In genomic region chr2:64204006-64204632, GRCh38 we compare ENCODE assay signal across 8 cellular contexts. TPM values are rescaled to one million over a fixed set of nuclear protein-coding genes. Genes with fewer than 3 reads are reported as not detected.
A peak's percentile ranks its signal among the peaks of the same experiment; 100 is the strongest.
DNase-seq lines count a peak whose midpoint lies in the region; ATAC-seq and TF ChIP-seq lines count a peak whose summit lies in the region.

No MANE protein-coding gene starts in this region.

- H3K36me3 Mint-ChIP-seq in activated T-helper 1 cell treated with anti-CD3 and anti-CD28 coated beads, Interleukin-12 subunit alpha, Interleukin-12 subunit beta, Interleukin-2, Interleukin-4 antibody, amounts not matched to agents 30 ng/mL and 10 ng/mL and 1 ng/mL, durations not matched to agents 14 hours and 24 hours and 36 hours (ENCODE audit: low read depth): peaks cover 9% of the 10 kb centered on the region

- no peak for TF ChIP-seq CTCF in GM06990 (IDR thresholded peaks at IDR 0.05; ENCODE audit: insufficient read depth, low read length, poor library complexity, severe bottlenecking)

- H3K27me3 ChIP-seq in GM06990 (replicated peaks; ENCODE audit: control insufficient read depth, insufficient read depth, low read length): no peaks in the 10 kb centered on the region

- intact Hi-C loops in activated T-helper 1 cell treated with anti-CD3 and anti-CD28 coated beads, Interleukin-12 subunit alpha, Interleukin-12 subunit beta, Interleukin-2, Interleukin-4 antibody, amounts not matched to agents 30 ng/mL and 10 ng/mL and 1 ng/mL, durations not matched to agents 14 hours and 24 hours and 36 hours (cut with micrococcal nuclease): loop anchor here (1.0 to 2.0 kb wide), 8 partner anchors 9 to 155 kb away; no protein-coding TSS in a partner anchor

- no peaks in the 10 kb centered on the region; the same call in 1 of the 2 replicates for H3K36me3 ChIP-seq in GM06990 (ENCODE audit: control insufficient read depth, insufficient read depth, low read length)

- peak overlapping the region; percentile 91 for H3K27ac Mint-ChIP-seq in activated T-helper 1 cell treated with anti-CD3 and anti-CD28 coated beads, Interleukin-12 subunit alpha, Interleukin-12 subunit beta, Interleukin-2, Interleukin-4 antibody, amounts not matched to agents 30 ng/mL and 10 ng/mL and 1 ng/mL, durations not matched to agents 14 hours and 24 hours and 36 hours

- H3K4me3 ChIP-seq in GM06990 (replicated peaks; ENCODE audit: low read depth, low read length): peak overlapping the region; percentile 42

- peaks cover 9% of the 10 kb centered on the region for H3K9me3 Mint-ChIP-seq in activated T-helper 1 cell treated with anti-CD3 and anti-CD28 coated beads, Interleukin-12 subunit alpha, Interleukin-12 subunit beta, Interleukin-2, Interleukin-4 antibody, amounts not matched to agents 30 ng/mL and 10 ng/mL and 1 ng/mL, durations not matched to agents 14 hours and 24 hours and 36 hours

- ATAC-seq in GM21619 (IDR thresholded peaks at IDR 0.05; ENCODE audit: unreplicated experiment): peak; percentile 64

- DNase-seq in GM06990 (ENCODE audit: extremely low read depth, insufficient read length) (peak; percentile 74), Kasumi-1 (lab: John Stamatoyannopoulos, UW) (peak; percentile 62 to 65), glomerular visceral epithelial cell (ENCODE audit: extremely low spot score) (peak; percentile 73), pons (ENCODE audit: low spot score) (peak; percentile 75), NCI-H446 (lab: John Stamatoyannopoulos, UW) (no peak), NCI-H1694 (lab: John Stamatoyannopoulos, UW) (no peak)
- DNase-seq in activated T-helper 1 cell treated with anti-CD3 and anti-CD28 coated beads, Interleukin-12 subunit alpha, Interleukin-12 subunit beta, Interleukin-2, Interleukin-4 antibody, amounts not matched to agents 30 ng/mL and 10 ng/mL and 1 ng/mL, durations not matched to agents 14 hours and 24 hours and 36 hours (ENCODE audit: low spot score): peak; percentile 49

- H3K4me3 Mint-ChIP-seq in activated T-helper 1 cell treated with anti-CD3 and anti-CD28 coated beads, Interleukin-12 subunit alpha, Interleukin-12 subunit beta, Interleukin-2, Interleukin-4 antibody, amounts not matched to agents 30 ng/mL and 10 ng/mL and 1 ng/mL, durations not matched to agents 14 hours and 24 hours and 36 hours: peak overlapping the region; percentile 76

- no peaks in the 10 kb centered on the region for H3K27me3 Mint-ChIP-seq in activated T-helper 1 cell treated with anti-CD3 and anti-CD28 coated beads, Interleukin-12 subunit alpha, Interleukin-12 subunit beta, Interleukin-2, Interleukin-4 antibody, amounts not matched to agents 30 ng/mL and 10 ng/mL and 1 ng/mL, durations not matched to agents 14 hours and 24 hours and 36 hours (ENCODE audit: insufficient read depth)

- peaks cover 84% of the 10 kb centered on the region for H3K4me1 Mint-ChIP-seq in activated T-helper 1 cell treated with anti-CD3 and anti-CD28 coated beads, Interleukin-12 subunit alpha, Interleukin-12 subunit beta, Interleukin-2, Interleukin-4 antibody, amounts not matched to agents 30 ng/mL and 10 ng/mL and 1 ng/mL, durations not matched to agents 14 hours and 24 hours and 36 hours (ENCODE audit: low read depth)

RNA-seq across cellular contexts. Expression of gene PELI1, which starts 59.9 kb away (rescaled TPM):
- total RNA-seq in activated T-helper 1 cell treated with anti-CD3 and anti-CD28 coated beads, Interleukin-12 subunit alpha, Interleukin-12 subunit beta, Interleukin-2, Interleukin-4 antibody, amounts not matched to agents 30 ng/mL and 10 ng/mL and 1 ng/mL, durations not matched to agents 14 hours and 24 hours and 36 hours: 47.1 and 50.4 TPM in 2 replicates

Comparison
In these comparisons a context has a peak if more than half of its experiments do, and no peak if none do; other contexts are left out.
1. DNase-seq: peak in GM06990 (single experiment), Kasumi-1 (2 of 2), activated T-helper 1 cell treated with anti-CD3 and anti-CD28 coated beads, Interleukin-12 subunit alpha, Interleukin-12 subunit beta, Interleukin-2, Interleukin-4 antibody, amounts not matched to agents 30 ng/mL and 10 ng/mL and 1 ng/mL, durations not matched to agents 14 hours and 24 hours and 36 hours (single experiment), glomerular visceral epithelial cell (single experiment) and pons (single experiment); none in NCI-H446 (0 of 2) and NCI-H1694 (single experiment).